1 cellular context compared by ENCODE assay signal in genomic region chr19:45677351-45678230, GRCh38.
TF ChIP-seq lines count a peak whose summit lies in the region.

No MANE protein-coding gene starts in this region.

TF ChIP-seq in IMR-90, 13 proteins besides CTCF, POLR2A, EP300 and RAD21 (continued from another document):
- TF ChIP-seq ELK1 (IDR thresholded peaks at IDR 0.05; ENCODE audit: borderline replicate concordance, low read depth, low read length) (no peak), FOS (IDR thresholded peaks at IDR 0.05; ENCODE audit: low read depth, low read length) (no peak), MXI1 (IDR thresholded peaks at IDR 0.05; ENCODE audit: borderline replicate concordance, low read depth, low read length) (no peak), CEBPB (IDR thresholded peaks at IDR 0.05; ENCODE audit: low read depth, low read length) (no peak), SMC3 (IDR thresholded peaks at IDR 0.05; ENCODE audit: low read depth, low read length) (no peak)
